8 cellular contexts compared by ENCODE assay signal in genomic region chr2:26346454-26347053, GRCh38. TPM values are rescaled to one million over a fixed set of nuclear protein-coding genes. Genes with fewer than 3 reads are reported as not detected.
DNase-seq lines count a peak whose midpoint lies in the region; ATAC-seq lines count a peak whose summit lies in the region.

A gene with protein sequence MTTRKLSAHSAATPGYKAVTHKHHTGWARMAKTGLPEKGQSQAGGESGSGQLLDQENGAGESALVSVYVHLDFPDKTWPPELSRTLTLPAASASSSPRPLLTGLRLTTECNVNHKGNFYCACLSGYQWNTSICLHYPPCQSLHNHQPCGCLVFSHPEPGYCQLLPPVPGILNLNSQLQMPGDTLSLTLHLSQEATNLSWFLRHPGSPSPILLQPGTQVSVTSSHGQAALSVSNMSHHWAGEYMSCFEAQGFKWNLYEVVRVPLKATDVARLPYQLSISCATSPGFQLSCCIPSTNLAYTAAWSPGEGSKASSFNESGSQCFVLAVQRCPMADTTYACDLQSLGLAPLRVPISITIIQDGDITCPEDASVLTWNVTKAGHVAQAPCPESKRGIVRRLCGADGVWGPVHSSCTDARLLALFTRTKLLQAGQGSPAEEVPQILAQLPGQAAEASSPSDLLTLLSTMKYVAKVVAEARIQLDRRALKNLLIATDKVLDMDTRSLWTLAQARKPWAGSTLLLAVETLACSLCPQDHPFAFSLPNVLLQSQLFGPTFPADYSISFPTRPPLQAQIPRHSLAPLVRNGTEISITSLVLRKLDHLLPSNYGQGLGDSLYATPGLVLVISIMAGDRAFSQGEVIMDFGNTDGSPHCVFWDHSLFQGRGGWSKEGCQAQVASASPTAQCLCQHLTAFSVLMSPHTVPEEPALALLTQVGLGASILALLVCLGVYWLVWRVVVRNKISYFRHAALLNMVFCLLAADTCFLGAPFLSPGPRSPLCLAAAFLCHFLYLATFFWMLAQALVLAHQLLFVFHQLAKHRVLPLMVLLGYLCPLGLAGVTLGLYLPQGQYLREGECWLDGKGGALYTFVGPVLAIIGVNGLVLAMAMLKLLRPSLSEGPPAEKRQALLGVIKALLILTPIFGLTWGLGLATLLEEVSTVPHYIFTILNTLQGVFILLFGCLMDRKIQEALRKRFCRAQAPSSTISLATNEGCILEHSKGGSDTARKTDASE (minus strand): TSS chr2:26346789. CDS start chr2:26346234, 555 bp downstream.

- DNase-seq in NK-92 treated with Interleukin-12 subunit alpha and Interleukin-12 subunit beta, amount 100 ng/mL, for 24 hours (lab: John Stamatoyannopoulos, UW): peak; percentile 29
- DNase-seq in NK-92 (lab: John Stamatoyannopoulos, UW; ENCODE audit: unreplicated experiment): no peak
- peak; percentile 66 for DNase-seq in NCI-H2227 (lab: John Stamatoyannopoulos, UW; ENCODE audit: unreplicated experiment)
- peak; percentile 65 for DNase-seq in cerebellum (ENCODE audit: low spot score)
- peak; percentile 69 for DNase-seq in kidney tubule cell (ENCODE audit: low spot score)
- peak; percentile 33 to 43 for DNase-seq in stimulated activated CD4-positive, alpha-beta T cell treated with anti-CD3 and anti-CD28 coated beads, Interleukin-1b, Interleukin-23, amount 100 ng/mL, for 4 hours (ENCODE audit: low read depth in 2 of 2)

- ATAC-seq in activated CD4-positive, CD25-positive, alpha-beta regulatory T cell treated with anti-CD3 and anti-CD28 coated beads, Interleukin-2, amount 50 U/mL, for 24 hours: peak; percentile 15 to 21
- no peak for ATAC-seq in HG03280 (IDR thresholded peaks at IDR 0.05; ENCODE audit: unreplicated experiment)

RNA-seq across cellular contexts. Expression of the gene that starts here (rescaled TPM):
- 0.18 TPM for total RNA-seq in cerebellum

Comparison
In these comparisons a context has a peak if more than half of its experiments do, and no peak if none do; other contexts are left out.
1. Peak in DNase-seq in cerebellum; RNA of the gene not detected or under 1 TPM.